In the genomic region with DNA sequence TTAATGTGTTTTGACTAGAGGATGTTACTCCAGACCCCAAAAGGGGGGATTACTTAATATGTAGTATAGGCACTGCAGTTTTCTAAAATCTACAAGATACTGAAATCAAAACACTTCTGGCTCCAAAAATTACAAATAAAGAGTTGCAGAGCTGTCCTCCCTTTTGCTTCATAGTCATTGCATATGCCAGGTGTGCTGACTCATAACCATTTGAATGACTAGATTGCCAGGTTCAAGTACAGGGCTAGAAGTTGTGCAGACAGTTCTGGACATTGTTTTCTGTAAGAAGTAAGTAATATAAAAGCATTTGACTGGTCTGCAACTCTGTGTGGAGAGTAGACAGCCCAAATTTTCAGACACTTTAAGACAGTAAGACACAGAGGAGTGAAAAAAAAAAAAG, we compare ENCODE assay signal across 1 cellular context.
A peak's percentile ranks its signal among the peaks of the same experiment; 100 is the strongest.
TF ChIP-seq lines count a peak whose summit lies in the region.

No MANE protein-coding gene starts in this region.

TF ChIP-seq in SK-N-SH, 30 proteins besides CTCF, POLR2A, EP300 and RAD21 (continued from another document):
- TF ChIP-seq, protein P1, sequence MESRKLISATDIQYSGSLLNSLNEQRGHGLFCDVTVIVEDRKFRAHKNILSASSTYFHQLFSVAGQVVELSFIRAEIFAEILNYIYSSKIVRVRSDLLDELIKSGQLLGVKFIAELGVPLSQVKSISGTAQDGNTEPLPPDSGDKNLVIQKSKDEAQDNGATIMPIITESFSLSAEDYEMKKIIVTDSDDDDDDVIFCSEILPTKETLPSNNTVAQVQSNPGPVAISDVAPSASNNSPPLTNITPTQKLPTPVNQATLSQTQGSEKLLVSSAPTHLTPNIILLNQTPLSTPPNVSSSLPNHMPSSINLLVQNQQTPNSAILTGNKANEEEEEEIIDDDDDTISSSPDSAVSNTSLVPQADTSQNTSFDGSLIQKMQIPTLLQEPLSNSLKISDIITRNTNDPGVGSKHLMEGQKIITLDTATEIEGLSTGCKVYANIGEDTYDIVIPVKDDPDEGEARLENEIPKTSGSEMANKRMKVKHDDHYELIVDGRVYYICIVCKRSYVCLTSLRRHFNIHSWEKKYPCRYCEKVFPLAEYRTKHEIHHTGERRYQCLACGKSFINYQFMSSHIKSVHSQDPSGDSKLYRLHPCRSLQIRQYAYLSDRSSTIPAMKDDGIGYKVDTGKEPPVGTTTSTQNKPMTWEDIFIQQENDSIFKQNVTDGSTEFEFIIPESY (IDR thresholded peaks at IDR 0.05; ENCODE audit: borderline replicate concordance, low read depth) = no peak
- TF ChIP-seq TCF12 (IDR thresholded peaks at IDR 0.05) (peak; percentile 58), GABPA (IDR thresholded peaks at IDR 0.05; ENCODE audit: low read depth) (no peak), CHD2 (IDR thresholded peaks at IDR 0.05; ENCODE audit: low read length, partially characterized antibody) (no peak), NRF1 (IDR thresholded peaks at IDR 0.05; ENCODE audit: low read depth, low read length) (no peak), TEAD4 (IDR thresholded peaks at IDR 0.05; ENCODE audit: borderline replicate concordance, insufficient read depth) (no peak), RFX5 (IDR thresholded peaks at IDR 0.05; ENCODE audit: low read length) (no peak), FOXJ3 (CRISPR knock-in tag; IDR thresholded peaks at IDR 0.05) (no peak)
- TF ChIP-seq, protein P2, sequence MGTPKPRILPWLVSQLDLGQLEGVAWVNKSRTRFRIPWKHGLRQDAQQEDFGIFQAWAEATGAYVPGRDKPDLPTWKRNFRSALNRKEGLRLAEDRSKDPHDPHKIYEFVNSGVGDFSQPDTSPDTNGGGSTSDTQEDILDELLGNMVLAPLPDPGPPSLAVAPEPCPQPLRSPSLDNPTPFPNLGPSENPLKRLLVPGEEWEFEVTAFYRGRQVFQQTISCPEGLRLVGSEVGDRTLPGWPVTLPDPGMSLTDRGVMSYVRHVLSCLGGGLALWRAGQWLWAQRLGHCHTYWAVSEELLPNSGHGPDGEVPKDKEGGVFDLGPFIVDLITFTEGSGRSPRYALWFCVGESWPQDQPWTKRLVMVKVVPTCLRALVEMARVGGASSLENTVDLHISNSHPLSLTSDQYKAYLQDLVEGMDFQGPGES (IDR thresholded peaks at IDR 0.05; ENCODE audit: low read depth, low read length) = no peak
- TF ChIP-seq, protein P3, sequence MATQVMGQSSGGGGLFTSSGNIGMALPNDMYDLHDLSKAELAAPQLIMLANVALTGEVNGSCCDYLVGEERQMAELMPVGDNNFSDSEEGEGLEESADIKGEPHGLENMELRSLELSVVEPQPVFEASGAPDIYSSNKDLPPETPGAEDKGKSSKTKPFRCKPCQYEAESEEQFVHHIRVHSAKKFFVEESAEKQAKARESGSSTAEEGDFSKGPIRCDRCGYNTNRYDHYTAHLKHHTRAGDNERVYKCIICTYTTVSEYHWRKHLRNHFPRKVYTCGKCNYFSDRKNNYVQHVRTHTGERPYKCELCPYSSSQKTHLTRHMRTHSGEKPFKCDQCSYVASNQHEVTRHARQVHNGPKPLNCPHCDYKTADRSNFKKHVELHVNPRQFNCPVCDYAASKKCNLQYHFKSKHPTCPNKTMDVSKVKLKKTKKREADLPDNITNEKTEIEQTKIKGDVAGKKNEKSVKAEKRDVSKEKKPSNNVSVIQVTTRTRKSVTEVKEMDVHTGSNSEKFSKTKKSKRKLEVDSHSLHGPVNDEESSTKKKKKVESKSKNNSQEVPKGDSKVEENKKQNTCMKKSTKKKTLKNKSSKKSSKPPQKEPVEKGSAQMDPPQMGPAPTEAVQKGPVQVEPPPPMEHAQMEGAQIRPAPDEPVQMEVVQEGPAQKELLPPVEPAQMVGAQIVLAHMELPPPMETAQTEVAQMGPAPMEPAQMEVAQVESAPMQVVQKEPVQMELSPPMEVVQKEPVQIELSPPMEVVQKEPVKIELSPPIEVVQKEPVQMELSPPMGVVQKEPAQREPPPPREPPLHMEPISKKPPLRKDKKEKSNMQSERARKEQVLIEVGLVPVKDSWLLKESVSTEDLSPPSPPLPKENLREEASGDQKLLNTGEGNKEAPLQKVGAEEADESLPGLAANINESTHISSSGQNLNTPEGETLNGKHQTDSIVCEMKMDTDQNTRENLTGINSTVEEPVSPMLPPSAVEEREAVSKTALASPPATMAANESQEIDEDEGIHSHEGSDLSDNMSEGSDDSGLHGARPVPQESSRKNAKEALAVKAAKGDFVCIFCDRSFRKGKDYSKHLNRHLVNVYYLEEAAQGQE (IDR thresholded peaks at IDR 0.05; ENCODE audit: low read depth, low read length) = no peak
